In the genomic region with DNA sequence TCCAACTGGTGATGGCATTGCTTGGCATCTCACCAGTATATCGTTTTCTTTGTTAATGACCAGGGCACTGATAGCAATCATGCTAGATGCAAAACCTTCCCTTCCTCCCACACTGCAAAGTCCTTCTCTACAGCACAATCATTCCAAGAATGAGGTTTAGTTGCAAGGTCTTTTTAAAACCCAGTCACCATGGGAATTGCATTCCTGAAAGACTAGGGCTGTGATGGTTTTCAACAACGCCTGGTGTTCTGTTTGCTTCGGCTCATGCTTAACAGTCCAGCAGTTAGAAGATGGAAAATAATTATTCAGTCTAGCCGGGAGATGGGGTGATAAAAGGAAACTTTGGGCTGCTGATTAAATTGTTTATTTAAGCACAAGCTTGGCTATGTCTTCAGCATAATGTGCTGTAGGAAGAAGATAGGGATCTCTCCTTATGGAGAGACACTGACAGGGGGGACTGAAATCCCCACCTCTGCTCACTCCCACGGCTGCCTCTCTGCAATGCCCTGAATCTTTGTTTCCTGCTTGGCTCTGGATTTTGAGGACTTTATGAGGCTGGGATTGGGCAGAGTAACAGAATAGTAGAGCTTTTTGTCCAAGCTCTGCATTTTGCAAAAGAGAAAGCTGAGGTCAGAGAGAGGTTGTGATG, we compare ENCODE assay signal across 14 cellular contexts.
DNase-seq lines count a peak whose midpoint lies in the region; ATAC-seq and TF ChIP-seq lines count a peak whose summit lies in the region.
"Had no signal": no experiment of that assay in that cellular context is flagged by ENCODE, and none has a peak within 500 bp of the region (broad histone marks: within the 10 kb centered on the region; RNA-seq: fewer than 3 reads in every experiment).

No MANE protein-coding gene starts in this region.

- H3K4me2 ChIP-seq in PC-3 (ENCODE audit: low read length), result peak overlapping the region; percentile 49

- H3K4me3 ChIP-seq in BJ (ENCODE audit: low read depth, low read length) (no peak overlapping the region), PC-3 (ENCODE audit: low read length) (no peak overlapping the region), fibroblast of pulmonary artery (replicated peaks; ENCODE audit: low read depth, low read length) (no peak overlapping the region), WERI-Rb-1 (ENCODE audit: low read depth, low read length) (no peak overlapping the region), gastrocnemius medialis (no peak overlapping the region), prostate gland (no peak overlapping the region)
- H3K4me3 ChIP-seq: tibial artery had no signal

- no peaks in the 10 kb centered on the region for H3K36me3 Mint-ChIP-seq in nephron (ENCODE audit: low read depth)
- H3K36me3 Mint-ChIP-seq: activated naive CD8-positive, alpha-beta T cell had no signal

- H3K79me2 ChIP-seq in PC-3 (ENCODE audit: low read length), result no peaks in the 10 kb centered on the region
- H3K79me2 ChIP-seq: parathyroid adenoma had no signal

- no peaks in the 10 kb centered on the region for H3K27me3 ChIP-seq in BJ (ENCODE audit: control insufficient read depth, insufficient read depth, low read length)
- H3K27me3 ChIP-seq in PC-3 (ENCODE audit: low read length), result no peaks in the 10 kb centered on the region
- no peaks in the 10 kb centered on the region for H3K27me3 ChIP-seq in WERI-Rb-1 (ENCODE audit: insufficient read depth, low read depth, severe bottlenecking)
- H3K27me3 ChIP-seq in gastrocnemius medialis, result no peaks in the 10 kb centered on the region
- H3K27me3 ChIP-seq in prostate gland (replicated peaks; ENCODE audit: insufficient read depth), result no peaks in the 10 kb centered on the region
- H3K27me3 ChIP-seq: tibial artery had no signal

- POLR2A ChIA-PET in BJ (lab: Charles Lee) (no interaction called here), PC-3 (lab: Charles Lee; ENCODE audit: unreplicated experiment) (no interaction called here)

- ATAC-seq in PC-3 (peak; percentile 15), GM18505 (IDR thresholded peaks at IDR 0.05; ENCODE audit: unreplicated experiment) (no peak), gastrocnemius medialis (no peak)

- no peak overlapping the region for H3K4me3 Mint-ChIP-seq in nephron
- H3K4me3 Mint-ChIP-seq: activated naive CD8-positive, alpha-beta T cell had no signal

- intact Hi-C loops in PC-3 (cut with micrococcal nuclease), result loop anchor here (10.0 kb wide), 1 partner anchor 208 kb away; the partner anchor contains the start of gene MID1IP1
- intact Hi-C loops in gastrocnemius medialis (cut with DNase I; ENCODE audit: low total_unique reads), result no loop called here
- intact Hi-C loops in prostate gland (cut with DNase I), result no loop called here

- no peak overlapping the region for H2AFZ ChIP-seq in PC-3 (ENCODE audit: low read length)
- H2AFZ ChIP-seq: parathyroid adenoma had no signal

- H3K9me3 ChIP-seq in PC-3 (ENCODE audit: low read length) (no peaks in the 10 kb centered on the region), WERI-Rb-1 (ENCODE audit: severe bottlenecking) (no peaks in the 10 kb centered on the region), gastrocnemius medialis (no peaks in the 10 kb centered on the region), prostate gland (no peaks in the 10 kb centered on the region)
- H3K9me3 ChIP-seq: tibial artery had no signal

- no peaks in the 10 kb centered on the region for H3K9me2 ChIP-seq in PC-3 (replicated peaks; ENCODE audit: low read length)

- H3K4me1 ChIP-seq in PC-3 (ENCODE audit: insufficient read depth, low read length) (peaks cover 36% of the 10 kb centered on the region), gastrocnemius medialis (no peaks in the 10 kb centered on the region), prostate gland (replicated peaks) (no peaks in the 10 kb centered on the region)
- H3K4me1 ChIP-seq: parathyroid adenoma had no signal

- peak; percentile 14 for DNase-seq in BJ (ENCODE audit: low read depth)
- peak; percentile 27 for DNase-seq in PC-3
- DNase-seq in fibroblast of pulmonary artery (ENCODE audit: low read depth), result peak; percentile 3
- no peak for DNase-seq in WERI-Rb-1
- DNase-seq in gastrocnemius medialis, result no peak
- no peak for DNase-seq in prostate gland (ENCODE audit: low spot score)
- DNase-seq: NCI-H1417, NCI-H345, T-helper 1 cell had no signal

- H4K20me1 ChIP-seq in PC-3 (ENCODE audit: low read length), result no peaks in the 10 kb centered on the region

- peaks cover 46% of the 10 kb centered on the region for H3K4me1 Mint-ChIP-seq in nephron

- CTCF ChIA-PET in BJ (lab: Yijun Ruan, JAX) (no interaction called here), PC-3 (lab: Charles Lee) (no interaction called here)

- peak overlapping the region; percentile 66 to 86 (median 82) for H3K27ac Mint-ChIP-seq in nephron
- H3K27ac Mint-ChIP-seq: activated naive CD8-positive, alpha-beta T cell had no signal

- H3K36me3 ChIP-seq in BJ (ENCODE audit: control insufficient read depth, insufficient read depth, low read length) (no peaks in the 10 kb centered on the region), PC-3 (ENCODE audit: low read depth, low read length) (no peaks in the 10 kb centered on the region), WERI-Rb-1 (no peaks in the 10 kb centered on the region), gastrocnemius medialis (no peaks in the 10 kb centered on the region), prostate gland (no peaks in the 10 kb centered on the region)
- H3K36me3 ChIP-seq: tibial artery had no signal

- H3K27ac ChIP-seq in PC-3 (ENCODE audit: low read length) (peak overlapping the region; percentile 93), WERI-Rb-1 (no peak overlapping the region), gastrocnemius medialis (no peak overlapping the region), prostate gland (no peak overlapping the region)
- H3K27ac ChIP-seq: parathyroid adenoma had no signal

- BruUV-seq in PC-3 (replicated peaks; lab: Mats Ljungman, UMichigan), result no TSS peak

- H3K9me3 Mint-ChIP-seq in nephron, result no peaks in the 10 kb centered on the region

- H3F3A ChIP-seq in PC-3 (ENCODE audit: low read length, unreplicated experiment), result no peaks in the 10 kb centered on the region

- TF ChIP-seq CTCF in BJ (IDR thresholded peaks at IDR 0.05; ENCODE audit: insufficient read depth, low read depth, low read length), result no peak
- TF ChIP-seq CTCF in PC-3 (conservative IDR thresholded peaks at IDR 0.05; ENCODE audit: low read depth, low read length), result no peak
- no peak for TF ChIP-seq CTCF in fibroblast of pulmonary artery (IDR thresholded peaks at IDR 0.05; ENCODE audit: low read length, missing control alignments)
- no peak for TF ChIP-seq CTCF in nephron (IDR thresholded peaks at IDR 0.05; ENCODE audit: unreplicated experiment in 3 of 3)
- TF ChIP-seq CTCF in WERI-Rb-1 (IDR thresholded peaks at IDR 0.05; ENCODE audit: low read depth, low read length), result no peak
- TF ChIP-seq CTCF in gastrocnemius medialis (IDR thresholded peaks at IDR 0.05 in 4 of 5, conservative IDR thresholded peaks at IDR 0.05 in 1 of 5), result no peak
- no peak for TF ChIP-seq CTCF in prostate gland (IDR thresholded peaks at IDR 0.05)

- H3K27me3 Mint-ChIP-seq in nephron (ENCODE audit: low read depth), result no peaks in the 10 kb centered on the region
- H3K27me3 Mint-ChIP-seq: activated naive CD8-positive, alpha-beta T cell had no signal

- in situ Hi-C loops in gastrocnemius medialis (cut with MboI; ENCODE audit: low sequenced_read_pairs in 4 of 4), result no loop called here

- H3K9ac ChIP-seq in PC-3 (ENCODE audit: low read length), result peak overlapping the region; percentile 50
- H3K9ac ChIP-seq: parathyroid adenoma had no signal

- 14% methylated on average over 5 of the region's 5 CpGs for WGBS in prostate gland

- TF ChIP-seq POLR2A in GM18505 (IDR thresholded peaks at IDR 0.05; ENCODE audit: borderline replicate concordance, extremely low read depth, insufficient read depth, insufficient read length), result no peak
- no peak for TF ChIP-seq POLR2A in gastrocnemius medialis (IDR thresholded peaks at IDR 0.05)
- no peak for TF ChIP-seq POLR2A in prostate gland (IDR thresholded peaks at IDR 0.05)

Comparison
In these comparisons a context has a peak if more than half of its experiments do, and no peak if none do; other contexts are left out.
1. DNase-seq: peak in BJ (single experiment), PC-3 (single experiment) and fibroblast of pulmonary artery (single experiment); none in WERI-Rb-1 (single experiment), gastrocnemius medialis (0 of 2) and prostate gland (single experiment).